9 cellular contexts compared by ENCODE assay signal in the genomic region with DNA sequence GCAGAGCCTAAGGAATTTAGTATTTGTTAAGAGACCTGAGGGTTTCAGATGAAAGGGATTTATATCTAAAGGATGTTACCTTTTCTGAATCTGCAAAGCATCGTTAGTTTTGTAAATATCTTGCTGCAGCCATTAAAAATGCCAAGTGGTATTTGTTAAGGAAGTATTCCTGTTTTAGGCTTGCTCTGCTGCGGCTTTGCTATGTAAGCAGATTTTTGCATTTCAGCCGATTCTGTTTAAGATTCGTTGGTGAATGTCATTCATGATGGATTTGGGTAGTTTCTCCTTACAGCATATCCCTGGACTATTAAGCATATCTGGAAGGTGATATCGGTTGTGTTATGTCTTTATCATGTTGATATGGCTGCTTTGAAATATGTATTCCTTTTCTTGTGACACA. TPM values are rescaled to one million over a fixed set of nuclear protein-coding genes. Genes with fewer than 3 reads are reported as not detected.
DNase-seq lines count a peak whose midpoint lies in the region; ATAC-seq and TF ChIP-seq lines count a peak whose summit lies in the region.
"Had no signal": no experiment of that assay in that cellular context is flagged by ENCODE, and none has a peak within 500 bp of the region (broad histone marks: within the 10 kb centered on the region; RNA-seq: fewer than 3 reads in every experiment).

No MANE protein-coding gene starts in this region.

- peaks cover 21% of the 10 kb centered on the region for H3K36me3 Mint-ChIP-seq in activated CD4-positive, alpha-beta T cell treated with anti-CD3 and anti-CD28 coated beads, Interleukin-2, amount 10 ng/mL, durations not matched to agents 24 days and 14 days (ENCODE audit: low read depth)
- H3K36me3 Mint-ChIP-seq in activated naive CD8-positive, alpha-beta T cell treated with anti-CD3 and anti-CD28 coated beads, Interleukin-2, amount 50 U/mL, for 24 hours (ENCODE audit: low read depth), result peaks cover 10% of the 10 kb centered on the region

- no peaks in the 10 kb centered on the region for H3K27me3 ChIP-seq in kidney epithelial cell (ENCODE audit: control insufficient read depth, insufficient read depth, low read length)
- no peaks in the 10 kb centered on the region for H3K27me3 ChIP-seq in thymus (ENCODE audit: control insufficient read depth, insufficient read depth)

- TF ChIP-seq CTCF in kidney epithelial cell (IDR thresholded peaks at IDR 0.05; ENCODE audit: insufficient read depth, low read length, poor library complexity, severe bottlenecking), result no peak

- peaks cover 26% of the 10 kb centered on the region for H3K4me1 Mint-ChIP-seq in activated CD4-positive, alpha-beta T cell treated with anti-CD3 and anti-CD28 coated beads, Interleukin-2, amount 10 ng/mL, durations not matched to agents 24 days and 14 days
- peaks cover 47% of the 10 kb centered on the region for H3K4me1 Mint-ChIP-seq in activated naive CD8-positive, alpha-beta T cell treated with anti-CD3 and anti-CD28 coated beads, Interleukin-2, amount 50 U/mL, for 24 hours

- no peaks in the 10 kb centered on the region for H3K27me3 Mint-ChIP-seq in activated CD4-positive, alpha-beta T cell treated with anti-CD3 and anti-CD28 coated beads, Interleukin-2, amount 10 ng/mL, durations not matched to agents 24 days and 14 days
- H3K27me3 Mint-ChIP-seq in activated naive CD8-positive, alpha-beta T cell treated with anti-CD3 and anti-CD28 coated beads, Interleukin-2, amount 50 U/mL, for 24 hours, result no peaks in the 10 kb centered on the region

- H3K9me3 ChIP-seq in thymus (ENCODE audit: control insufficient read depth), result no peaks in the 10 kb centered on the region

- no peak overlapping the region for H3K27ac ChIP-seq in thymus (ENCODE audit: low read depth)

- H3K36me3 ChIP-seq in kidney epithelial cell (ENCODE audit: control insufficient read depth, insufficient read depth, low read length) (no peaks in the 10 kb centered on the region), thymus (ENCODE audit: control insufficient read depth, insufficient read depth) (no peaks in the 10 kb centered on the region)

- 38% methylated on average over 5 of the region's 5 CpGs for WGBS in thymus

- ATAC-seq in activated naive CD8-positive, alpha-beta T cell treated with anti-CD3 and anti-CD28 coated beads, Interleukin-2, amount 50 U/mL, for 24 hours, result no peak
- no peak for ATAC-seq in GM19328 (IDR thresholded peaks at IDR 0.05; ENCODE audit: unreplicated experiment)
- no peak for ATAC-seq in HG03135 (IDR thresholded peaks at IDR 0.05; ENCODE audit: unreplicated experiment)
- ATAC-seq in GM19023 (IDR thresholded peaks at IDR 0.05; ENCODE audit: unreplicated experiment), result no peak

- no peaks in the 10 kb centered on the region for H3K9me3 Mint-ChIP-seq in activated CD4-positive, alpha-beta T cell treated with anti-CD3 and anti-CD28 coated beads, Interleukin-2, amount 10 ng/mL, durations not matched to agents 24 days and 14 days
- H3K9me3 Mint-ChIP-seq in activated naive CD8-positive, alpha-beta T cell treated with anti-CD3 and anti-CD28 coated beads, Interleukin-2, amount 50 U/mL, for 24 hours, result no peaks in the 10 kb centered on the region

- H3K27ac Mint-ChIP-seq in activated CD4-positive, alpha-beta T cell treated with anti-CD3 and anti-CD28 coated beads, Interleukin-2, amount 10 ng/mL, durations not matched to agents 24 days and 14 days, result peak overlapping the region; percentile 96
- peak overlapping the region; percentile 93 for H3K27ac Mint-ChIP-seq in activated naive CD8-positive, alpha-beta T cell treated with anti-CD3 and anti-CD28 coated beads, Interleukin-2, amount 50 U/mL, for 24 hours

- peak overlapping the region; percentile 96 for H3K4me3 Mint-ChIP-seq in activated CD4-positive, alpha-beta T cell treated with anti-CD3 and anti-CD28 coated beads, Interleukin-2, amount 10 ng/mL, durations not matched to agents 24 days and 14 days
- peak overlapping the region; percentile 97 for H3K4me3 Mint-ChIP-seq in activated naive CD8-positive, alpha-beta T cell treated with anti-CD3 and anti-CD28 coated beads, Interleukin-2, amount 50 U/mL, for 24 hours

- H3K4me3 ChIP-seq in kidney epithelial cell (ENCODE audit: low read depth, low read length) (peak overlapping the region; percentile 99), thymus (ENCODE audit: low read length) (peak overlapping the region; percentile 90)

- H3K4me1 ChIP-seq in thymus (ENCODE audit: control insufficient read depth, insufficient read depth, low read length), result peaks cover 6% of the 10 kb centered on the region

- no peak for DNase-seq in activated CD4-positive, alpha-beta T cell treated with anti-CD3 and anti-CD28 coated beads, Interleukin-2, amount 10 ng/mL, durations not matched to agents 24 days and 14 days
- no peak for DNase-seq in activated CD4-positive, alpha-beta T cell treated with anti-CD3 and anti-CD28 coated beads, Interleukin-2, amount 50 U/mL, for 48 hours
- DNase-seq in activated naive CD8-positive, alpha-beta T cell treated with anti-CD3 and anti-CD28 coated beads, Interleukin-2, amount 50 U/mL, for 24 hours, result no peak
- DNase-seq in kidney epithelial cell (ENCODE audit: low read depth), result no peak
- DNase-seq: NCI-H2171 had no signal

- intact Hi-C loops in activated CD4-positive, alpha-beta T cell treated with anti-CD3 and anti-CD28 coated beads, Interleukin-2, amount 10 ng/mL, durations not matched to agents 24 days and 14 days (cut with micrococcal nuclease), result loop anchor here (2.0 to 10.0 kb wide), 2 partner anchors 62 to 240 kb away; partner anchors contain the start of gene SLC27A2

RNA-seq across cellular contexts. Expression of gene USP8, which starts 1.0 kb away (rescaled TPM):
- total RNA-seq in activated CD4-positive, alpha-beta T cell treated with anti-CD3 and anti-CD28 coated beads, Interleukin-2, amount 10 ng/mL, durations not matched to agents 24 days and 14 days, result 56.9 and 60.9 TPM in 2 replicates
- total RNA-seq in kidney epithelial cell, result 49.6 and 55.1 TPM in 2 replicates
- 29.9 TPM for polyA plus RNA-seq in thymus
